ENCODE assay signal across 1 cellular context in genomic region chr2:121530563-121531334, GRCh38.
A peak's percentile ranks its signal among the peaks of the same experiment; 100 is the strongest.
TF ChIP-seq lines count a peak whose summit lies in the region.

TSS of gene RNU4ATAC (plus strand) at chr2:121530880.

TF ChIP-seq in HEK293, 187 proteins besides CTCF, POLR2A, EP300 and RAD21 (continued from another document and continues in another):
- TF ChIP-seq KLF17 (tag by site-specific recombination; IDR thresholded peaks at IDR 0.05) (no peak), SP2 (tag by site-specific recombination; IDR thresholded peaks at IDR 0.05) (peak; percentile 27), ZNF148 (tag by site-specific recombination; IDR thresholded peaks at IDR 0.05; ENCODE audit: borderline replicate concordance) (no peak), SP7 (tag by site-specific recombination; IDR thresholded peaks at IDR 0.05) (peak; percentile 61), ZNF639 (tag by site-specific recombination; IDR thresholded peaks at IDR 0.05) (peak; percentile 65), ZNF157 (tag by site-specific recombination; IDR thresholded peaks at IDR 0.05) (no peak), ZNF169 (tag by site-specific recombination; IDR thresholded peaks at IDR 0.05) (no peak), ZNF645 (tag by site-specific recombination; IDR thresholded peaks at IDR 0.05) (no peak), ZNF558 (tag by site-specific recombination; IDR thresholded peaks at IDR 0.05) (0 out of 2 replicates have a peak, but pooled peaks have one; percentile 49), ZNF488 (tag by site-specific recombination; IDR thresholded peaks at IDR 0.05) (no peak), ZNF837 (tag by site-specific recombination; IDR thresholded peaks at IDR 0.05) (no peak), ZNF239 (tag by site-specific recombination; IDR thresholded peaks at IDR 0.05) (no peak), REPIN1 (tag by site-specific recombination; IDR thresholded peaks at IDR 0.05; ENCODE audit: low read depth) (no peak), ZNF18 (tag by site-specific recombination; IDR thresholded peaks at IDR 0.05) (no peak; the same call in 1 of the 2 replicates), ZNF513 (tag by site-specific recombination; IDR thresholded peaks at IDR 0.05) (no peak), ZNF394 (tag by site-specific recombination; IDR thresholded peaks at IDR 0.05; ENCODE audit: borderline replicate concordance) (peak; percentile 55; the same call in 1 of the 2 replicates), ZBTB21 (tag by site-specific recombination; IDR thresholded peaks at IDR 0.05) (no peak; the same call in 1 of the 2 replicates), ZNF175 (tag by site-specific recombination; IDR thresholded peaks at IDR 0.05) (no peak), ZSCAN30 (tag by site-specific recombination; IDR thresholded peaks at IDR 0.05) (peak; percentile 80), ZSCAN18 (tag by site-specific recombination; IDR thresholded peaks at IDR 0.05) (no peak; the same call in 1 of the 2 replicates), GLI2 (tag by site-specific recombination; IDR thresholded peaks at IDR 0.05; ENCODE audit: borderline replicate concordance, low read depth) (no peak), ZNF391 (tag by site-specific recombination; IDR thresholded peaks at IDR 0.05; ENCODE audit: borderline replicate concordance, low read depth) (0 out of 2 replicates have a peak, but pooled peaks have one; percentile 12), ZNF843 (tag by site-specific recombination; IDR thresholded peaks at IDR 0.05) (no peak; the same call in 1 of the 2 replicates), KLF7 (tag by site-specific recombination; IDR thresholded peaks at IDR 0.05; ENCODE audit: borderline replicate concordance) (no peak), PBX3 (CRISPR knock-in tag; IDR thresholded peaks at IDR 0.05) (no peak; the same call in 1 of the 2 replicates), ZNF114 (tag by site-specific recombination; IDR thresholded peaks at IDR 0.05) (no peak), KLF9 (tag by site-specific recombination; IDR thresholded peaks at IDR 0.05; ENCODE audit: low read depth) (no peak), HOXD13 (CRISPR knock-in tag; IDR thresholded peaks at IDR 0.05; ENCODE audit: borderline replicate concordance) (peak; percentile 57; the same call in 1 of the 2 replicates), ZNF623 (tag by site-specific recombination; IDR thresholded peaks at IDR 0.05) (peak; percentile 17; the same call in 1 of the 2 replicates), ZNF202 (tag by site-specific recombination; IDR thresholded peaks at IDR 0.05; ENCODE audit: borderline replicate concordance) (no peak), REST (tag by site-specific recombination; IDR thresholded peaks at IDR 0.05) (0 out of 2 replicates have a peak, but pooled peaks have one; percentile 12), ZNF311 (tag by site-specific recombination; IDR thresholded peaks at IDR 0.05; ENCODE audit: borderline replicate concordance) (no peak), TSHZ1 (tag by site-specific recombination; IDR thresholded peaks at IDR 0.05; ENCODE audit: borderline replicate concordance) (no peak), ZNF16 (tag by site-specific recombination; IDR thresholded peaks at IDR 0.05; ENCODE audit: low read depth) (no peak), ZNF791 (tag by site-specific recombination; IDR thresholded peaks at IDR 0.05) (no peak)
